In genomic region chr6:2037230-2037926, GRCh38 we compare ENCODE assay signal across 11 cellular contexts.
A peak's percentile ranks its signal among the peaks of the same experiment; 100 is the strongest.
DNase-seq lines count a peak whose midpoint lies in the region; ATAC-seq and TF ChIP-seq lines count a peak whose summit lies in the region.
"Had no signal": no experiment of that assay in that cellular context is flagged by ENCODE, and none has a peak within 500 bp of the region (broad histone marks: within the 10 kb centered on the region; RNA-seq: fewer than 3 reads in every experiment).

No MANE protein-coding gene starts in this region.

- peak overlapping the region; percentile 42 for H3K4me3 Mint-ChIP-seq in CD8-positive, alpha-beta T cell

- no peaks in the 10 kb centered on the region for H3K27me3 ChIP-seq in CD8-positive, alpha-beta T cell (ENCODE audit: insufficient read depth, low read length)
- no peaks in the 10 kb centered on the region for H3K27me3 ChIP-seq in brain microvascular endothelial cell (replicated peaks)
- no peaks in the 10 kb centered on the region for H3K27me3 ChIP-seq in H7 (ENCODE audit: control insufficient read depth, insufficient read depth, low read length)
- H3K27me3 ChIP-seq in HAP-1 (ENCODE audit: low read depth): no peaks in the 10 kb centered on the region

- CTCF ChIA-PET in CD8-positive, alpha-beta T cell (lab: Charles Lee): no interaction called here

- no peak overlapping the region for H3K27ac ChIP-seq in CD8-positive, alpha-beta T cell (ENCODE audit: low read depth, low read length)
- H3K27ac ChIP-seq in brain microvascular endothelial cell: no peak overlapping the region

- peak; percentile 26 for ATAC-seq in CD8-positive, alpha-beta T cell
- ATAC-seq in left lobe of liver (peak; percentile 73), GM18520 (IDR thresholded peaks at IDR 0.05; ENCODE audit: unreplicated experiment) (no peak), GM19455 (IDR thresholded peaks at IDR 0.05; ENCODE audit: unreplicated experiment) (no peak)

- no peaks in the 10 kb centered on the region for H3K36me3 Mint-ChIP-seq in CD8-positive, alpha-beta T cell
- H3K36me3 Mint-ChIP-seq: activated naive CD4-positive, alpha-beta T cell treated with anti-CD3 and anti-CD28 coated beads, Interleukin-2, amount 50 U/mL, for 72 hours had no signal

- no peaks in the 10 kb centered on the region for H3K27me3 Mint-ChIP-seq in CD8-positive, alpha-beta T cell (ENCODE audit: low read depth)

- no peak for TF ChIP-seq CTCF in CD8-positive, alpha-beta T cell (IDR thresholded peaks at IDR 0.05)
- TF ChIP-seq CTCF in brain microvascular endothelial cell (IDR thresholded peaks at IDR 0.05; ENCODE audit: low read depth, low read length, missing control alignments): peak; percentile 37

- H3K4me1 Mint-ChIP-seq in CD8-positive, alpha-beta T cell (ENCODE audit: low read depth): peaks cover 32% of the 10 kb centered on the region

- H3K36me3 ChIP-seq in CD8-positive, alpha-beta T cell (ENCODE audit: insufficient read depth, low read length): no peaks in the 10 kb centered on the region
- no peaks in the 10 kb centered on the region for H3K36me3 ChIP-seq in brain microvascular endothelial cell (replicated peaks)
- H3K36me3 ChIP-seq in H7 (replicated peaks; ENCODE audit: control insufficient read depth, insufficient read depth, low read length): no peaks in the 10 kb centered on the region
- no peaks in the 10 kb centered on the region for H3K36me3 ChIP-seq in HAP-1 (replicated peaks)

- POLR2A ChIA-PET in CD8-positive, alpha-beta T cell (lab: Charles Lee): no interaction called here

- intact Hi-C loops in CD8-positive, alpha-beta T cell (cut with DNase I, micrococcal nuclease): no loop called here

- H3K27ac Mint-ChIP-seq in CD8-positive, alpha-beta T cell: no peak overlapping the region
- H3K27ac Mint-ChIP-seq: activated naive CD4-positive, alpha-beta T cell treated with anti-CD3 and anti-CD28 coated beads, Interleukin-2, amount 50 U/mL, for 72 hours had no signal

- H3K4me3 ChIP-seq in CD8-positive, alpha-beta T cell (ENCODE audit: low read depth, low read length): no peak overlapping the region
- no peak overlapping the region for H3K4me3 ChIP-seq in Jurkat, Clone E6-1 (ENCODE audit: low read length)
- H3K4me3 ChIP-seq in brain microvascular endothelial cell (ENCODE audit: low read depth, low read length): no peak overlapping the region
- no peak overlapping the region for H3K4me3 ChIP-seq in H7 (ENCODE audit: insufficient read depth, low read depth, low read length)
- no peak overlapping the region for H3K4me3 ChIP-seq in HAP-1
- H3K4me3 ChIP-seq: mucosa of descending colon had no signal

- no peaks in the 10 kb centered on the region for H3K9me3 ChIP-seq in CD8-positive, alpha-beta T cell (ENCODE audit: low read length)
- H3K9me3 ChIP-seq in HAP-1: no peaks in the 10 kb centered on the region
- H3K9me3 ChIP-seq: mucosa of descending colon had no signal

- peak in 1 of 7 experiments; percentile 21 for DNase-seq in CD8-positive, alpha-beta T cell
- peak; percentile 44 for DNase-seq in Jurkat, Clone E6-1 (ENCODE audit: low read depth, low spot score)
- DNase-seq in brain microvascular endothelial cell (no peak), left lobe of liver (ENCODE audit: low spot score) (no peak), H7 (no peak), HAP-1 (ENCODE audit: low spot score in 2 of 2) (no peak)
- DNase-seq: DMS79 treated with DMSO at 0.1 percent for 48 hours, mucosa of descending colon had no signal

- no peaks in the 10 kb centered on the region for H3K9me3 Mint-ChIP-seq in CD8-positive, alpha-beta T cell
- H3K9me3 Mint-ChIP-seq: activated naive CD4-positive, alpha-beta T cell treated with anti-CD3 and anti-CD28 coated beads, Interleukin-2, amount 50 U/mL, for 72 hours had no signal

- peaks cover 19% of the 10 kb centered on the region for H3K4me1 ChIP-seq in CD8-positive, alpha-beta T cell (ENCODE audit: insufficient read depth, low read length)
- no peaks in the 10 kb centered on the region; the same call in 1 of the 2 replicates for H3K4me1 ChIP-seq in HAP-1

- in situ Hi-C loops in brain microvascular endothelial cell (cut with HindIII; ENCODE audit: low pct_ligation_motif_present, low sequenced_read_pairs) (no loop called here), HAP-1 (cut with MboI; ENCODE audit: low sequenced_read_pairs) (no loop called here)

Comparison
In these comparisons a context has a peak if more than half of its experiments do, and no peak if none do; other contexts are left out.
1. ATAC-seq: peak in CD8-positive, alpha-beta T cell (single experiment) and left lobe of liver (single experiment); none in GM18520 (single experiment) and GM19455 (single experiment).